36 cellular contexts compared by ENCODE assay signal in the genomic region with DNA sequence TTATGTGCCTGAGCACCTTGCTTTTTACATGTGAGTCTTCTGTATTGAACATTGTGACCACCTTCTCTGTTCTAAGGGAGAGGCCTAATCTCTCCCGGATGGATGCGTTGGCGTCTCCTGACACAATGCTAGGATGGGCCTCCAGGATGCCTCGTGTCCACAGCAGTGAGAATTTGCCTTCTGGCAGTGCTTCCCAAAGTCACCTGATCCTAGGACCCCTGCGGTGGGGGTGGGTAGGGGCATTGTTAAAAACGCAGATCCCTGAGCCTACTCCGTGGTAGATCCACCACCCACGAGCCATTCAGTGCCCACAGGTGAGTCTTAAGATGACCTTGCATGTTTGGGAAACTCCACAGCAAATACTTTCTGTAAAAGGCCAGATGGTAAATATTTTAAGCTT.
"Had no signal": no experiment of that assay in that cellular context is flagged by ENCODE, and none has a peak within 500 bp of the region (broad histone marks: within the 10 kb centered on the region; RNA-seq: fewer than 3 reads in every experiment).

No MANE protein-coding gene starts in this region.

- H3K4me1 ChIP-seq: SJCRH30 had no signal

- H3K4me2 ChIP-seq: KMS-11, PC-9 had no signal

- H2AFZ ChIP-seq: PC-9 had no signal

- H3K4me3 ChIP-seq: PC-9, SJCRH30, SK-N-MC had no signal

- FAIRE-seq: RCC 7860 had no signal

- H3K9ac ChIP-seq: KMS-11 had no signal

- DNase-seq: activated CD4-positive, alpha-beta memory T cell treated with anti-CD3 and anti-CD28 coated beads, Interleukin-2, amount 10 ng/mL, durations not matched to agents 7 days and 5 days; activated CD4-positive, alpha-beta T cell treated with anti-CD3 and anti-CD28 coated beads for 1 hour; activated CD4-positive, alpha-beta T cell treated with anti-CD3 and anti-CD28 coated beads for 48 hours; activated CD4-positive, CD25-positive, alpha-beta regulatory T cell; activated CD8-positive, alpha-beta memory T cell treated with anti-CD3 and anti-CD28 coated beads for 24 hours; activated CD8-positive, alpha-beta memory T cell treated with anti-CD3 and anti-CD28 coated beads, Interleukin-2, amount 10 ng/mL, durations not matched to agents 7 days and 5 days; activated CD8-positive, alpha-beta memory T cell treated with anti-CD3 and anti-CD28 coated beads, Interleukin-2, amount 50 U/mL, for 48 hours; activated effector memory CD4-positive, alpha-beta T cell treated with anti-CD3 and anti-CD28 coated beads, Interleukin-2, amount 50 U/mL, for 16 hours; activated naive CD4-positive, alpha-beta T cell; activated naive CD4-positive, alpha-beta T cell treated with anti-CD3 and anti-CD28 coated beads, Interleukin-2, amount 50 U/mL, for 16 hours; activated naive CD8-positive, alpha-beta T cell treated with anti-CD3 and anti-CD28 coated beads for 36 hours; activated T-cell treated with anti-CD3 and anti-CD28 coated beads, Interleukin-2, amount 50 U/mL, for 1 hour; activated T-cell treated with anti-CD3 and anti-CD28 coated beads, Interleukin-2, amount 50 U/mL, for 72 hours; amniotic stem cell; aorta; brain microvascular endothelial cell; central memory CD4-positive, alpha-beta T cell; MM.1S; MV-4-11; NCI-H1092; NCI-H1436 treated with DMSO at 0.1 percent for 48 hours; NCI-H187 treated with DMSO at 0.1 percent for 48 hours; NCI-H2081; NCI-H2171 treated with DMSO at 0.1 percent for 48 hours; NCI-H2227 treated with DMSO at 0.1 percent for 48 hours; NCI-H446 treated with DMSO at 0.1 percent for 48 hours; NCI-H524; NK-92 treated with Interleukin-12 subunit alpha and Interleukin-12 subunit beta, amount 100 ng/mL, for 24 hours; PC-9; SHP77; SJCRH30 had no signal

- ATAC-seq: activated CD8-positive, alpha-beta memory T cell treated with anti-CD3 and anti-CD28 coated beads, Interleukin-2, amount 10 ng/mL, durations not matched to agents 7 days and 5 days; activated T-cell treated with anti-CD3 and anti-CD28 coated beads, Interleukin-2, amount 50 U/mL, for 72 hours; activated T-helper 17 cell treated with anti-CD3 and anti-CD28 coated beads, Interleukin-2, amount 50 U/mL, for 72 hours had no signal

- H3K27me3 ChIP-seq: brain microvascular endothelial cell, SJCRH30 had no signal

- H3K9me3 ChIP-seq: SJCRH30 had no signal

- H3K27ac ChIP-seq: brain microvascular endothelial cell, KMS-11, PC-9, SJCRH30, SK-N-MC, VCaP had no signal

- H3K36me3 ChIP-seq: brain microvascular endothelial cell, SJCRH30 had no signal
